Comparison of ENCODE assay signal across 2 cellular contexts in genomic region chr19:11433526-11433925, GRCh38.
A peak's percentile ranks its signal among the peaks of the same experiment; 100 is the strongest.
TF ChIP-seq lines count a peak whose summit lies in the region.

No MANE protein-coding gene starts in this region.

TF ChIP-seq in HEK293, 187 proteins besides CTCF, POLR2A, EP300 and RAD21:
- TF ChIP-seq ZNF121 (tag by site-specific recombination; IDR thresholded peaks at IDR 0.05), result peak; percentile 89

TF ChIP-seq in K562, 482 proteins besides CTCF, POLR2A, EP300 and RAD21:
- 0 out of 4 replicates have a peak, but pooled peaks of 1 of the 2 experiments have one; percentile 16 for TF ChIP-seq KDM1A (IDR thresholded peaks at IDR 0.05)
- peak; percentile 80 for TF ChIP-seq ZNF121 (CRISPR knock-in tag; conservative IDR thresholded peaks at IDR 0.05)
